14 cellular contexts compared by ENCODE assay signal in genomic region chr17:59725691-59726090, GRCh38. TPM values are rescaled to one million over a fixed set of nuclear protein-coding genes. Genes with fewer than 3 reads are reported as not detected.
A peak's percentile ranks its signal among the peaks of the same experiment; 100 is the strongest.
DNase-seq lines count a peak whose midpoint lies in the region; ATAC-seq, FAIRE-seq and TF ChIP-seq lines count a peak whose summit lies in the region.
"Had no signal": no experiment of that assay in that cellular context is flagged by ENCODE, and none has a peak within 500 bp of the region (broad histone marks: within the 10 kb centered on the region; RNA-seq: fewer than 3 reads in every experiment).

No MANE protein-coding gene starts in this region.

- H2AFZ ChIP-seq in K562 (ENCODE audit: low read depth, low read length) = no peak overlapping the region

- H3K4me3 Mint-ChIP-seq in stimulated activated effector memory CD8-positive, alpha-beta T cell treated with anti-CD3 and anti-CD28 coated beads, Interleukin-12 subunit alpha, Interleukin-12 subunit beta, amount 100 ng/mL, for 72 hours = no peak overlapping the region
- H3K4me3 Mint-ChIP-seq: stimulated activated naive CD8-positive, alpha-beta T cell treated with anti-CD3 and anti-CD28 coated beads, Interleukin-15, Interleukin-2, amounts not matched to agents 100 ng/mL and 50 ng/mL, for 24 hours had no signal

- H3K4me1 Mint-ChIP-seq in stimulated activated effector memory CD8-positive, alpha-beta T cell treated with anti-CD3 and anti-CD28 coated beads, Interleukin-12 subunit alpha, Interleukin-12 subunit beta, amount 100 ng/mL, for 72 hours = peaks cover 22% of the 10 kb centered on the region

- no peaks in the 10 kb centered on the region for H3K9me3 Mint-ChIP-seq in stimulated activated effector memory CD8-positive, alpha-beta T cell treated with anti-CD3 and anti-CD28 coated beads, Interleukin-12 subunit alpha, Interleukin-12 subunit beta, amount 100 ng/mL, for 72 hours
- H3K9me3 Mint-ChIP-seq: stimulated activated naive CD8-positive, alpha-beta T cell treated with anti-CD3 and anti-CD28 coated beads, Interleukin-15, Interleukin-2, amounts not matched to agents 100 ng/mL and 50 ng/mL, for 24 hours had no signal

- H3K9ac ChIP-seq in K562 (ENCODE audit: insufficient read depth in 1 of 2, low read depth in 2 of 2, low read length in 2 of 2) = no peak overlapping the region

- peaks cover 81% of the 10 kb centered on the region for H3K79me2 ChIP-seq in K562 (ENCODE audit: control insufficient read depth, insufficient read depth, low read length)

- CTCF ChIA-PET in K562 (lab: Yijun Ruan, JAX; ENCODE audit: low intra/inter-chr PET ratio) = no interaction called here

- H3K27me3 ChIP-seq in K562 (ENCODE audit: control insufficient read depth in 2 of 2, insufficient read depth in 2 of 2, low read length in 2 of 2) (no peaks in the 10 kb centered on the region), left lung (no peaks in the 10 kb centered on the region), thoracic aorta (replicated peaks; ENCODE audit: insufficient read depth) (no peaks in the 10 kb centered on the region), small intestine (ENCODE audit: control insufficient read depth in 2 of 2, insufficient read depth in 2 of 2, low read length in 2 of 2) (no peaks in the 10 kb centered on the region)

- POLR2A ChIA-PET in K562 (lab: Yijun Ruan, JAX) = interaction anchor here (1.1 to 4.4 kb wide), 6 partner anchors 11 to 146 kb away, joined by 3 to 10 read pairs (median 4); partner anchors contain the start of genes CLTC, PTRH2 and VMP1

- no peak overlapping the region for H3K4me2 ChIP-seq in K562 (ENCODE audit: insufficient read depth, low read length)

- no peak for TF ChIP-seq CTCF in K562 (IDR thresholded peaks at IDR 0.05 in 2 of 3, conservative IDR thresholded peaks at IDR 0.05 in 1 of 3; ENCODE audit: insufficient read depth in 2 of 3, low read depth in 1 of 3, low read length in 3 of 3)
- TF ChIP-seq CTCF in left lung (IDR thresholded peaks at IDR 0.05) = no peak
- no peak for TF ChIP-seq CTCF in thoracic aorta (IDR thresholded peaks at IDR 0.05)

- TF ChIP-seq RAD21 in Ishikawa (IDR thresholded peaks at IDR 0.05; ENCODE audit: low read depth) (no peak), K562 (CRISPR knock-in tag; conservative IDR thresholded peaks at IDR 0.05 in 1 of 2, IDR thresholded peaks at IDR 0.05 in 1 of 2) (no peak)

- intact Hi-C loops in K562 (cut with micrococcal nuclease) = no loop called here
- intact Hi-C loops in left lung (cut with DNase I) = no loop called here

- H3K36me3 Mint-ChIP-seq in stimulated activated effector memory CD8-positive, alpha-beta T cell treated with anti-CD3 and anti-CD28 coated beads, Interleukin-12 subunit alpha, Interleukin-12 subunit beta, amount 100 ng/mL, for 72 hours = peaks cover 7% of the 10 kb centered on the region

- ATAC-seq in K562 (no peak), left lung (peak; percentile 67), thoracic aorta (ENCODE audit: insufficient number of reproducible peaks, low FRiP score, low read depth) (no peak)
- no peak for ATAC-seq in stimulated activated effector memory CD8-positive, alpha-beta T cell treated with anti-CD3 and anti-CD28 coated beads, Interleukin-12 subunit alpha, Interleukin-12 subunit beta, amount 100 ng/mL, for 72 hours
- ATAC-seq: mucosa of descending colon had no signal

- DNase-seq in K562 (ENCODE audit: extremely low read depth in 1 of 4, low spot score in 3 of 4) (no peak), left lung (no peak), thoracic aorta (ENCODE audit: low spot score) (no peak), SHP77 treated with DMSO at 0.1 percent for 48 hours (lab: John Stamatoyannopoulos, UW) (no peak), small intestine (no peak)
- no peak for DNase-seq in activated CD8-positive, alpha-beta memory T cell treated with anti-CD3 and anti-CD28 coated beads, Interleukin-2, amount 50 U/mL, for 48 hours
- DNase-seq in stimulated activated effector memory CD8-positive, alpha-beta T cell treated with anti-CD3 and anti-CD28 coated beads, Interleukin-12 subunit alpha, Interleukin-12 subunit beta, amount 100 ng/mL, for 72 hours (ENCODE audit: low spot score in 2 of 2) = no peak
- DNase-seq: cerebellar nuclear complex, DMS153, head of caudate nucleus, mucosa of descending colon, WERI-Rb-1 had no signal

- no peak overlapping the region for H3K27ac Mint-ChIP-seq in stimulated activated effector memory CD8-positive, alpha-beta T cell treated with anti-CD3 and anti-CD28 coated beads, Interleukin-12 subunit alpha, Interleukin-12 subunit beta, amount 100 ng/mL, for 72 hours
- H3K27ac Mint-ChIP-seq: stimulated activated naive CD8-positive, alpha-beta T cell treated with anti-CD3 and anti-CD28 coated beads, Interleukin-15, Interleukin-2, amounts not matched to agents 100 ng/mL and 50 ng/mL, for 24 hours had no signal

- H3K36me3 ChIP-seq in K562 (ENCODE audit: control insufficient read depth, insufficient read depth, low read length) (peaks cover 4% of the 10 kb centered on the region; the same call in 2 of the 3 replicates), left lung (no peaks in the 10 kb centered on the region), thoracic aorta (no peaks in the 10 kb centered on the region), small intestine (ENCODE audit: control insufficient read depth in 2 of 2, insufficient read depth in 2 of 2, low read length in 2 of 2) (no peaks in the 10 kb centered on the region)

- no TSS peak for BruUV-seq in K562 (replicated peaks; lab: Mats Ljungman, UMichigan)

- 62% methylated on average over 2 of the region's 2 CpGs for WGBS in K562 (ENCODE audit: insufficient coverage, low coverage, missing lambda C conversion rate)
- 47 to 74% (median 67%) methylated on average over 2 of the region's 2 CpGs for WGBS in small intestine, 3 donors

- in situ Hi-C loops in K562 (cut with MboI) = no loop called here

- no peaks in the 10 kb centered on the region for H3K9me3 ChIP-seq in K562 (replicated peaks; ENCODE audit: control insufficient read depth, insufficient read depth, low read depth, low read length)
- H3K9me3 ChIP-seq in left lung = no peaks in the 10 kb centered on the region
- no peaks in the 10 kb centered on the region for H3K9me3 ChIP-seq in thoracic aorta
- H3K9me3 ChIP-seq in small intestine (ENCODE audit: control insufficient read depth, low read depth) = no peaks in the 10 kb centered on the region
- H3K9me3 ChIP-seq: mucosa of descending colon had no signal

- FAIRE-seq in K562 (lab: Jason Lieb, UNC) (no peak), small intestine (lab: Jason Lieb, UNC) (no peak)

- H3K27ac ChIP-seq in K562 (ENCODE audit: extremely low read depth, low read depth, low read length) (no peak overlapping the region), left lung (peak overlapping the region; percentile 71 to 78), thoracic aorta (peak overlapping the region; percentile 40 to 48), small intestine (ENCODE audit: low read depth in 1 of 2, low read length in 1 of 2) (no peak overlapping the region)
- H3K27ac ChIP-seq: WERI-Rb-1 had no signal

- TF ChIP-seq POLR2A in K562 (conservative IDR thresholded peaks at IDR 0.05) = no peak

- no peaks in the 10 kb centered on the region for H3K9me1 ChIP-seq in K562 (ENCODE audit: control insufficient read depth, insufficient read depth, low read length)

- TF ChIP-seq EP300 in Ishikawa (IDR thresholded peaks at IDR 0.05; ENCODE audit: borderline replicate concordance) (no peak), K562 (IDR thresholded peaks at IDR 0.05; ENCODE audit: low read length) (no peak)

- H3K4me1 ChIP-seq in K562 (replicated peaks in 1 of 2; ENCODE audit: control insufficient read depth in 2 of 2, insufficient read depth in 2 of 2, low read length in 2 of 2) = peaks cover 8 to 13% of the 10 kb centered on the region in 2 experiments; a peak in 3 of 5 replicates
- H3K4me1 ChIP-seq in left lung = peaks cover 18 to 89% of the 10 kb centered on the region in 2 donors
- H3K4me1 ChIP-seq in thoracic aorta (ENCODE audit: control insufficient read depth in 1 of 2, low read depth in 2 of 2) = peaks cover 17 to 18% of the 10 kb centered on the region in 2 donors
- H3K4me1 ChIP-seq in small intestine (ENCODE audit: control insufficient read depth in 2 of 2, insufficient read depth in 1 of 2, low read depth in 1 of 2, low read length in 1 of 2) = peaks cover 3 to 4% of the 10 kb centered on the region in 2 donors

- no peaks in the 10 kb centered on the region for H4K20me1 ChIP-seq in K562 (replicated peaks; ENCODE audit: control insufficient read depth, insufficient read depth, low read length)

- no peak overlapping the region for H3K4me3 ChIP-seq in K562
- no peak overlapping the region for H3K4me3 ChIP-seq in left lung
- H3K4me3 ChIP-seq in thoracic aorta = peak overlapping the region; percentile 13
- no peak overlapping the region for H3K4me3 ChIP-seq in small intestine (ENCODE audit: low read depth in 1 of 2, low read length in 2 of 2)
- H3K4me3 ChIP-seq: mucosa of descending colon had no signal

RNA-seq across cellular contexts. Expression of gene VMP1, which starts 18.2 kb away (rescaled TPM):
- 449 and 662 TPM in 2 replicates for total RNA-seq in K562 (2011; cell fraction: chromatin; rRNA removed; ENCODE audit: low replicate concordance)
- 284 and 300 TPM in 2 replicates for total RNA-seq in K562 (2011; cell fraction: nucleolus; rRNA removed)
- 571 and 861 TPM in 2 replicates for total RNA-seq in K562 (2011; cell fraction: nucleoplasm; rRNA removed)
- total RNA-seq in K562 (2014; rRNA removed) (92.1 and 123 TPM in 2 replicates), K562 (2014; rRNA removed; fragmentation: Illumina TruSeq; extraction: Trizol) (186 and 216 TPM in 2 replicates), K562 (2015; rRNA removed; fragmentation: Illumina TruSeq; extraction: Trizol) (127 and 135 TPM in 2 replicates), K562 (2021) (151 and 155 TPM in 2 replicates), left lung (100 to 1,000 TPM; 306 to 343 TPM), thoracic aorta (100 to 1,000 TPM; 183 to 728 TPM)
- polyA plus RNA-seq in K562 (2011; rRNA removed) (231 and 304 TPM in 2 replicates), K562 (2014; fragmentation: Illumina TruSeq; extraction: Trizol) (124 and 146 TPM in 2 replicates), K562 (2014; fragmentation: Nextera tagmentation; extraction: Ambion mirVana) (100 to 1,000 TPM; 245 to 272 TPM), K562 (2014; rRNA removed) (143 and 148 TPM in 2 replicates), small intestine (100 to 1,000 TPM in 1 of 3 donors, 10 to 100 TPM in 2; 62.1 to 110 (median 84.3) TPM)
- polyA plus RNA-seq in K562 (2011; cell fraction: cytosol; rRNA removed) = 55.2 and 104 TPM in 2 replicates
- 330 and 339 TPM in 2 replicates for polyA plus RNA-seq in K562 (2011; cell fraction: nucleus; rRNA removed)
- 142 and 172 TPM in 2 replicates for polyA plus RNA-seq in K562 (2012)
- polyA minus RNA-seq in K562 (2011; rRNA and poly(A)+ RNA removed) = 271 and 285 TPM in 2 replicates
- 72.1 and 91.0 TPM in 2 replicates for polyA minus RNA-seq in K562 (2011; cell fraction: cytosol; rRNA and poly(A)+ RNA removed)
- polyA minus RNA-seq in K562 (2011; cell fraction: nucleus; rRNA and poly(A)+ RNA removed) = 205 and 259 TPM in 2 replicates

RNA-seq across cellular contexts. Expression of gene PTRH2, which starts 18.5 kb away (rescaled TPM):
- 97.2 and 167 TPM in 2 replicates for total RNA-seq in K562 (2011; cell fraction: chromatin; rRNA removed; ENCODE audit: low replicate concordance)
- 101 and 115 TPM in 2 replicates for total RNA-seq in K562 (2011; cell fraction: nucleolus; rRNA removed)
- 104 and 130 TPM in 2 replicates for total RNA-seq in K562 (2011; cell fraction: nucleoplasm; rRNA removed)
- total RNA-seq in K562 (2014; rRNA removed) = 81.0 and 92.0 TPM in 2 replicates
- total RNA-seq in K562 (2014; rRNA removed; fragmentation: Illumina TruSeq; extraction: Trizol) = 63.1 and 67.5 TPM in 2 replicates
- 50.0 and 57.3 TPM in 2 replicates for total RNA-seq in K562 (2015; rRNA removed; fragmentation: Illumina TruSeq; extraction: Trizol)
- total RNA-seq in K562 (2021) = 53.1 and 62.8 TPM in 2 replicates
- 119 and 170 TPM in 2 replicates for polyA plus RNA-seq in K562 (2011; rRNA removed)
- 54.3 and 74.9 TPM in 2 replicates for polyA plus RNA-seq in K562 (2011; cell fraction: cytosol; rRNA removed)
- polyA plus RNA-seq in K562 (2011; cell fraction: nucleus; rRNA removed) = 54.9 and 70.7 TPM in 2 replicates
- 42.1 and 83.3 TPM in 2 replicates for polyA plus RNA-seq in K562 (2012)
- polyA plus RNA-seq in K562 (2014; fragmentation: Illumina TruSeq; extraction: Trizol) = 110 and 128 TPM in 2 replicates
- polyA plus RNA-seq in K562 (2014; fragmentation: Nextera tagmentation; extraction: Ambion mirVana) = 100 to 1,000 TPM; 195 to 210 TPM
- polyA plus RNA-seq in K562 (2014; rRNA removed) = 126 and 138 TPM in 2 replicates
- 100 and 107 TPM in 2 replicates for polyA minus RNA-seq in K562 (2011; rRNA and poly(A)+ RNA removed)
- 16.6 and 22.3 TPM in 2 replicates for polyA minus RNA-seq in K562 (2011; cell fraction: cytosol; rRNA and poly(A)+ RNA removed)
- 18.0 and 34.2 TPM in 2 replicates for polyA minus RNA-seq in K562 (2011; cell fraction: nucleus; rRNA and poly(A)+ RNA removed)
- total RNA-seq in left lung = 10 to 100 TPM; 15.4 to 23.9 TPM
- 10 to 100 TPM in 1 of 2 donors, 1 to 10 TPM in 1; 8.9 to 30.0 TPM for total RNA-seq in thoracic aorta
- 10 to 100 TPM in 2 of 3 donors, 1 to 10 TPM in 1; 8.6 to 29.9 (median 14.5) TPM for polyA plus RNA-seq in small intestine

Comparison
In these comparisons a context has a peak if more than half of its experiments do, and no peak if none do; other contexts are left out.
1. H3K27ac ChIP-seq: peak in left lung (2 of 2) and thoracic aorta (2 of 2); none in K562 (single experiment) and small intestine (0 of 2).